In genomic region chr6:79601020-79601609, GRCh38 we compare ENCODE assay signal across 11 cellular contexts. TPM values are rescaled to one million over a fixed set of nuclear protein-coding genes. Genes with fewer than 3 reads are reported as not detected.
DNase-seq lines count a peak whose midpoint lies in the region; ATAC-seq, FAIRE-seq and TF ChIP-seq lines count a peak whose summit lies in the region.
"Had no signal": no experiment of that assay in that cellular context is flagged by ENCODE, and none has a peak within 500 bp of the region (broad histone marks: within the 10 kb centered on the region; RNA-seq: fewer than 3 reads in every experiment).

No MANE protein-coding gene starts in this region.

- FAIRE-seq in HTR-8/SVneo (lab: Jason Lieb, UNC) = no peak
- FAIRE-seq: frontal cortex had no signal

- H3K27ac ChIP-seq in AG04450 (ENCODE audit: low read depth, low read length) = peak overlapping the region; percentile 47

- POLR2A ChIA-PET in AG04450 (lab: Yijun Ruan, JAX) = interaction anchor here (0.8 to 1.4 kb wide), 2 partner anchors 32 to 64 kb away, joined by 3 to 6 read pairs; partner anchors contain the start of gene LCA5

- ATAC-seq in GM18909 (IDR thresholded peaks at IDR 0.05; ENCODE audit: poor library complexity, unreplicated experiment) = no peak
- no peak for ATAC-seq in Right ventricle myocardium inferior
- no peak for ATAC-seq in GM21737 (IDR thresholded peaks at IDR 0.05; ENCODE audit: unreplicated experiment)

- CTCF ChIA-PET in AG04450 (lab: Charles Lee) = no interaction called here

- H3K4me3 ChIP-seq in AG04450 (ENCODE audit: low read depth, low read length) (no peak overlapping the region), cardiac fibroblast (replicated peaks in 1 of 2; ENCODE audit: low read depth in 2 of 2, low read length in 2 of 2) (no peak overlapping the region)

- no peaks in the 10 kb centered on the region for H3K27me3 ChIP-seq in AG04450 (ENCODE audit: control insufficient read depth, insufficient read depth, low read length)

- intact Hi-C loops in Right ventricle myocardium inferior (cut with DNase I) = no loop called here

- peak; percentile 44 for DNase-seq in AG04450 (ENCODE audit: low read depth, low spot score)
- peak; percentile 37 for DNase-seq in HTR-8/SVneo (ENCODE audit: insufficient read length, low spot score)
- peak; percentile 3 to 69 for DNase-seq in cardiac fibroblast (ENCODE audit: low read depth in 2 of 2)
- DNase-seq in left kidney (ENCODE audit: low read depth, low spot score) = peak; percentile 90
- no peak for DNase-seq in Right ventricle myocardium inferior (ENCODE audit: missing footprints)
- no peak for DNase-seq in NCI-H510A treated with DMSO at 0.1 percent for 48 hours (lab: John Stamatoyannopoulos, UW)
- DNase-seq: stimulated activated CD4-positive, alpha-beta T cell treated with anti-CD3 and anti-CD28 coated beads, Interleukin-15, amount 100 ng/mL, for 24 hours; stimulated activated naive CD4-positive, alpha-beta T cell treated with Interleukin-2 at 50 U/mL for 16 hours had no signal

- H3K9me3 ChIP-seq in AG04450 (ENCODE audit: control insufficient read depth, insufficient read depth, low read length) = no peaks in the 10 kb centered on the region

- TF ChIP-seq CTCF in AG04450 (IDR thresholded peaks at IDR 0.05; ENCODE audit: low read depth, low read length) (no peak), cardiac fibroblast (IDR thresholded peaks at IDR 0.05; ENCODE audit: low read depth, low read length) (no peak)

RNA-seq across cellular contexts. Expression of gene SH3BGRL2, which starts 30.0 kb away (rescaled TPM):
- 4.4 and 5.4 TPM in 2 replicates for polyA plus RNA-seq in AG04450 (2011; rRNA removed)
- polyA minus RNA-seq in AG04450 (2011; rRNA and poly(A)+ RNA removed) = 1.9 and 4.2 TPM in 2 replicates
- total RNA-seq in Right ventricle myocardium inferior = 7.9 TPM

Comparison
In these comparisons a context has a peak if more than half of its experiments do, and no peak if none do; other contexts are left out.
1. DNase-seq: peak in AG04450 (single experiment), HTR-8/SVneo (single experiment), cardiac fibroblast (2 of 2) and left kidney (single experiment); none in Right ventricle myocardium inferior (single experiment) and NCI-H510A treated with DMSO at 0.1 percent for 48 hours (single experiment).